Comparison of ENCODE assay signal across 17 cellular contexts in the genomic region with DNA sequence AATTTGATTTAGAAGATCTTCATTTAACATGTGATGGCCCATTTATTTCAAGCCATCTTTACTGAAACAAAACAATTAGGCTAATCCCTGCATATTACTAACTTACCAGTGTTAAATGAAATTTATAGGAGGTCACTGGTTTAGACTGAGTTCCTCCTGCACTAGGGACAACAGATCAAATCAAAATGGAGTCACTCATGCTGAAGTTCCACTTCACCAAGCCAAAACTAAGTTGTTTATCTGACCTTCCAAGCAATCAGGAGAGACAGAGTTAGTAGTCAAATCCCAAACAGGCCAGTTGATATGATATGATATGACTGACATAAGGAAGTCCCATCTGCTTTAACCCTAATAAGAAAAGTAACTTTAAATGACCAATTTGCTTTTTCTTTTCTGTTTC. TPM values are rescaled to one million over a fixed set of nuclear protein-coding genes. Genes with fewer than 3 reads are reported as not detected.
DNase-seq lines count a peak whose midpoint lies in the region; ATAC-seq, FAIRE-seq and TF ChIP-seq lines count a peak whose summit lies in the region.
"Had no signal": no experiment of that assay in that cellular context is flagged by ENCODE, and none has a peak within 500 bp of the region (broad histone marks: within the 10 kb centered on the region; RNA-seq: fewer than 3 reads in every experiment).

No MANE protein-coding gene starts in this region.

- no peak overlapping the region for H3K4me2 ChIP-seq in GM12878 (ENCODE audit: control insufficient read depth, insufficient read depth)

- DNase-seq in activated T-cell treated with anti-CD3 and anti-CD28 coated beads, Interleukin-2, amount 50 U/mL, for 72 hours, result no peak
- DNase-seq in activated T-cell treated with anti-CD3 and anti-CD28 coated beads, Interleukin-2, amount 50 U/mL, for 48 hours, result no peak
- DNase-seq in NB4 (ENCODE audit: low read depth) (no peak), GM12878 (ENCODE audit: low read depth, low spot score) (no peak), RPMI8226 (no peak), activated gamma-delta T cell treated with Interleukin-2 at 50 U/mL for 16 hours (no peak), NCI-H1048 (lab: John Stamatoyannopoulos, UW) (no peak)
- no peak for DNase-seq in stimulated activated naive B cell treated with anti-CD40 and anti-IgM and Interleukin-4, amounts not matched to agents 10 μg/mL and 1 μg/mL and 100 μg/mL, for 72 hours
- DNase-seq: BE2C, DMS153, EL, NCI-H1417 treated with DMSO at 0.1 percent for 48 hours, NCI-H2029 treated with DMSO at 0.1 percent for 48 hours, NCI-H510A treated with DMSO at 0.1 percent for 48 hours, SIG-M5 had no signal

- no peaks in the 10 kb centered on the region for H3K27me3 Mint-ChIP-seq in activated T-cell treated with anti-CD3 and anti-CD28 coated beads, Interleukin-2, amount 50 U/mL, for 72 hours (ENCODE audit: low read depth)
- H3K27me3 Mint-ChIP-seq in stimulated activated naive B cell treated with anti-CD40 and anti-IgM and Interleukin-4, amounts not matched to agents 10 μg/mL and 1 μg/mL and 100 μg/mL, for 72 hours, result no peaks in the 10 kb centered on the region

- TF ChIP-seq POLR2A in NB4 (IDR thresholded peaks at IDR 0.05; ENCODE audit: extremely low read depth, insufficient read length), result no peak
- TF ChIP-seq POLR2A in GM12878 (IDR thresholded peaks at IDR 0.05; ENCODE audit: low read depth, low read length), result no peak

- POLR2A ChIA-PET in GM12878 (lab: Charles Lee), result no interaction called here

- H3K9ac ChIP-seq in GM12878 (ENCODE audit: control insufficient read depth, insufficient read depth, low read length), result no peak overlapping the region

- no peak for TF ChIP-seq CTCF in NB4 (IDR thresholded peaks at IDR 0.05; ENCODE audit: low read depth, low read length)
- no peak for TF ChIP-seq CTCF in GM12878 (IDR thresholded peaks at IDR 0.05 in 2 of 3, conservative IDR thresholded peaks at IDR 0.05 in 1 of 3; ENCODE audit: control insufficient read depth in 2 of 3, extremely low read depth in 1 of 3, insufficient read depth in 1 of 3, low read depth in 3 of 3, low read length in 3 of 3)

- TF ChIP-seq EP300 in GM12878 (IDR thresholded peaks at IDR 0.05; ENCODE audit: borderline replicate concordance in 1 of 2, control insufficient read depth in 1 of 2, low read depth in 2 of 2, low read length in 2 of 2), result no peak

- H3K36me3 Mint-ChIP-seq in activated T-cell treated with anti-CD3 and anti-CD28 coated beads, Interleukin-2, amount 50 U/mL, for 72 hours (ENCODE audit: insufficient read depth in 2 of 2), result peaks cover 0 to 1% of the 10 kb centered on the region in 2 donors
- peaks cover 19 to 45% of the 10 kb centered on the region in 2 donors for H3K36me3 Mint-ChIP-seq in stimulated activated naive B cell treated with anti-CD40 and anti-IgM and Interleukin-4, amounts not matched to agents 10 μg/mL and 1 μg/mL and 100 μg/mL, for 72 hours

- CTCF ChIA-PET in GM12878 (lab: Yijun Ruan, JAX), result interaction anchor here (1.0 to 5.0 kb wide), 3 partner anchors 18 to 85 kb away, joined by 3 to 62 read pairs (median 13); no protein-coding TSS in a partner anchor

- SMC1A ChIA-PET in GM12878 (lab: Charles Lee; ENCODE audit: uncharacterized antibody, unreplicated experiment), result interaction anchor here (1.0 to 2.7 kb wide), 3 partner anchors 19 to 29 kb away, joined by 3 to 12 read pairs (median 4); no protein-coding TSS in a partner anchor

- H3K27me3 ChIP-seq in GM12878 (replicated peaks in 1 of 2; ENCODE audit: control insufficient read depth in 2 of 2, insufficient read depth in 2 of 2, low read length in 1 of 2), result no peaks in the 10 kb centered on the region
- H3K27me3 ChIP-seq: BE2C, MG63 had no signal

- RAD21 ChIA-PET in GM12878 (lab: Charles Lee; ENCODE audit: unreplicated experiment), result no interaction called here

- no peak for ATAC-seq in activated T-cell treated with anti-CD3 and anti-CD28 coated beads, Interleukin-2, amount 50 U/mL, for 72 hours (replicated peaks in 1 of 2)
- no peak for ATAC-seq in GM12878
- ATAC-seq in stimulated activated naive B cell treated with anti-CD40 and anti-IgM and Interleukin-4, amounts not matched to agents 10 μg/mL and 1 μg/mL and 100 μg/mL, for 72 hours (replicated peaks), result no peak

- H3K27ac Mint-ChIP-seq in activated T-cell treated with anti-CD3 and anti-CD28 coated beads, Interleukin-2, amount 50 U/mL, for 72 hours, result peak overlapping the region; percentile 45
- peak overlapping the region; percentile 47 for H3K27ac Mint-ChIP-seq in stimulated activated naive B cell treated with anti-CD40 and anti-IgM and Interleukin-4, amounts not matched to agents 10 μg/mL and 1 μg/mL and 100 μg/mL, for 72 hours

- H3K36me3 ChIP-seq in GM12878 (ENCODE audit: control insufficient read depth in 2 of 2, insufficient read depth in 2 of 2, low read length in 1 of 2), result no peaks in the 10 kb centered on the region
- H3K36me3 ChIP-seq: BE2C, MG63 had no signal

- no peak for TF ChIP-seq RAD21 in GM12878 (IDR thresholded peaks at IDR 0.05; ENCODE audit: insufficient read depth, low read depth, low read length)

- no peak for FAIRE-seq in GM12878 (lab: Jason Lieb, UNC)
- FAIRE-seq: RCC 7860 had no signal

- H4K20me1 ChIP-seq in GM12878 (ENCODE audit: control insufficient read depth, insufficient read depth), result no peaks in the 10 kb centered on the region

- in situ Hi-C loops in GM12878 (cut with MboI), result no loop called here

- H3K4me1 ChIP-seq in GM12878 (ENCODE audit: control insufficient read depth, insufficient read depth, low read length), result peaks cover 3% of the 10 kb centered on the region; the same call in 1 of the 2 replicates

- H3K27ac ChIP-seq in GM12878 (ENCODE audit: control insufficient read depth, insufficient read depth), result no peak overlapping the region

- H3K4me3 Mint-ChIP-seq in activated T-cell treated with anti-CD3 and anti-CD28 coated beads, Interleukin-2, amount 50 U/mL, for 72 hours, result no peak overlapping the region
- no peak overlapping the region for H3K4me3 Mint-ChIP-seq in stimulated activated naive B cell treated with anti-CD40 and anti-IgM and Interleukin-4, amounts not matched to agents 10 μg/mL and 1 μg/mL and 100 μg/mL, for 72 hours

- no peaks in the 10 kb centered on the region for H3K9me3 ChIP-seq in GM12878 (replicated peaks; ENCODE audit: control insufficient read depth, insufficient read depth, low read length)
- H3K9me3 ChIP-seq: BE2C, MG63 had no signal

- H3K4me3 ChIP-seq in NB4 (ENCODE audit: low read depth, low read length) (peak overlapping the region; percentile 94), GM12878 (no peak overlapping the region)
- H3K4me3 ChIP-seq: MG63 had no signal

- no TSS peak for BruUV-seq in GM12878 (replicated peaks; lab: Mats Ljungman, UMichigan)

- peaks cover 15% of the 10 kb centered on the region for H3K79me2 ChIP-seq in GM12878 (ENCODE audit: control insufficient read depth, insufficient read depth, low read length)

- intact Hi-C loops in GM12878 (cut with micrococcal nuclease; ENCODE audit: unreplicated experiment), result loop anchor here (10.0 kb wide), 1 partner anchor 283 kb away; a partner anchor contains a TSS

- no peaks in the 10 kb centered on the region for H3K4me1 Mint-ChIP-seq in activated T-cell treated with anti-CD3 and anti-CD28 coated beads, Interleukin-2, amount 50 U/mL, for 72 hours (ENCODE audit: low read depth)
- peaks cover 32 to 39% of the 10 kb centered on the region in 2 donors for H3K4me1 Mint-ChIP-seq in stimulated activated naive B cell treated with anti-CD40 and anti-IgM and Interleukin-4, amounts not matched to agents 10 μg/mL and 1 μg/mL and 100 μg/mL, for 72 hours

- H3K9me3 Mint-ChIP-seq in activated T-cell treated with anti-CD3 and anti-CD28 coated beads, Interleukin-2, amount 50 U/mL, for 72 hours, result no peaks in the 10 kb centered on the region
- peaks cover 2 to 5% of the 10 kb centered on the region in 2 donors for H3K9me3 Mint-ChIP-seq in stimulated activated naive B cell treated with anti-CD40 and anti-IgM and Interleukin-4, amounts not matched to agents 10 μg/mL and 1 μg/mL and 100 μg/mL, for 72 hours

- no peak overlapping the region for H2AFZ ChIP-seq in GM12878 (ENCODE audit: control insufficient read depth, low read depth, low read length)

TF ChIP-seq in GM12878, 131 proteins besides CTCF, POLR2A, EP300 and RAD21 (continues in another document):
- no peak for TF ChIP-seq GABPA (IDR thresholded peaks at IDR 0.05; ENCODE audit: low read depth)

RNA-seq across cellular contexts. Expression of a gene that starts 4.8 kb away (rescaled TPM):
- 10 to 100 TPM; 43.9 to 50.7 TPM for total RNA-seq in activated T-cell treated with anti-CD3 and anti-CD28 coated beads, Interleukin-2, amount 50 U/mL, for 72 hours
- total RNA-seq in GM12878 (2013; cell fraction: nucleolus; rRNA removed), result 162 and 169 TPM in 2 replicates
- total RNA-seq in GM12878 (2014; rRNA removed) (8.8 and 9.7 TPM in 2 replicates), GM12878 (2014; rRNA removed; fragmentation: Illumina TruSeq; extraction: Trizol) (6.5 and 7.9 TPM in 2 replicates), GM12878 (2021) (6.5 and 9.7 TPM in 2 replicates)
- polyA plus RNA-seq in GM12878 (2011; ENCODE audit: low read depth), result 2.3 TPM
- polyA plus RNA-seq in GM12878 (2011; rRNA removed) (28.1 and 34.2 TPM in 2 replicates), GM12878 (2014; fragmentation: Illumina TruSeq; extraction: Trizol) (6.1 and 12.4 TPM in 2 replicates), GM12878 (2014; fragmentation: Nextera tagmentation; extraction: Ambion mirVana) (1 to 10 TPM; 3.7 to 5.2 TPM), GM12878 (2014; rRNA removed) (4.1 and 4.8 TPM in 2 replicates), GM12878 (2016; fragmentation: Nextera tagmentation; extraction: Ambion mirVana) (1 to 10 TPM; 3.3 to 3.9 TPM)
- 14.0 and 15.9 TPM in 2 replicates for polyA plus RNA-seq in GM12878 (2011; cell fraction: cytosol; rRNA removed)
- polyA plus RNA-seq in GM12878 (2011; cell fraction: nucleus; rRNA removed), result 30.5 and 30.7 TPM in 2 replicates
- polyA plus RNA-seq in GM12878 (2012), result 4.2 and 4.3 TPM in 2 replicates
- 91.2 and 123 TPM in 2 replicates for polyA minus RNA-seq in GM12878 (2011; rRNA and poly(A)+ RNA removed)
- polyA minus RNA-seq in GM12878 (2011; cell fraction: cytosol; rRNA and poly(A)+ RNA removed), result 13.1 and 15.3 TPM in 2 replicates
- polyA minus RNA-seq in GM12878 (2011; cell fraction: nucleus; rRNA and poly(A)+ RNA removed), result 94.7 and 122 TPM in 2 replicates
